In genomic region chr14:59013672-59014298, GRCh38 we compare ENCODE assay signal across 18 cellular contexts.
DNase-seq lines count a peak whose midpoint lies in the region; ATAC-seq and TF ChIP-seq lines count a peak whose summit lies in the region.
"Had no signal": no experiment of that assay in that cellular context is flagged by ENCODE, and none has a peak within 500 bp of the region (broad histone marks: within the 10 kb centered on the region; RNA-seq: fewer than 3 reads in every experiment).

No MANE protein-coding gene starts in this region.

- whole genome bisulfite sequencing in neuronal stem cell (ENCODE audit: extremely low coverage in 2 of 2, insufficient read length in 2 of 2, insufficient replicate concordance in 1 of 2), 2 donors = no CpG with 5 or more reads among the region's 7 CpGs

- H4K91ac ChIP-seq in neuronal stem cell (ENCODE audit: low read depth, low read length, poor library complexity) = no peak overlapping the region

- no peak overlapping the region for H2BK12ac ChIP-seq in neuronal stem cell (ENCODE audit: low read length)

- no peaks in the 10 kb centered on the region for H3K79me1 ChIP-seq in neuronal stem cell (ENCODE audit: low read depth, low read length)

- H3K9ac ChIP-seq in neuronal stem cell (ENCODE audit: low read depth, low read length, poor library complexity) = no peak overlapping the region

- no peak overlapping the region for H2BK15ac ChIP-seq in neuronal stem cell (ENCODE audit: low read length)

- no peak overlapping the region for H3K4me3 Mint-ChIP-seq in activated CD8-positive, alpha-beta memory T cell treated with anti-CD3 and anti-CD28 coated beads, Interleukin-2, amount 10 ng/mL, durations not matched to agents 7 days and 5 days
- no peak overlapping the region for H3K4me3 Mint-ChIP-seq in activated naive CD4-positive, alpha-beta T cell treated with anti-CD3 and anti-CD28 coated beads for 36 hours
- H3K4me3 Mint-ChIP-seq: IgD-negative memory B cell; stimulated activated effector memory CD8-positive, alpha-beta T cell treated with anti-CD3 and anti-CD28 coated beads, Interleukin-12 subunit alpha, Interleukin-12 subunit beta, amount 100 ng/mL, for 72 hours had no signal

- H3K14ac ChIP-seq in neuronal stem cell (ENCODE audit: low read length) = no peak overlapping the region

- DNase-seq in HCEC 1CT (peak; percentile 42), RPMI7951 (ENCODE audit: low read depth) (peak; percentile 72), fibroblast of mammary gland (ENCODE audit: low read depth) (peak; percentile 84), neuronal stem cell (ENCODE audit: low spot score) (no peak), RPMI8226 (no peak)
- DNase-seq in activated CD8-positive, alpha-beta memory T cell treated with anti-CD3 and anti-CD28 coated beads, Interleukin-2, amount 10 ng/mL, durations not matched to agents 7 days and 5 days = no peak
- DNase-seq in activated naive CD4-positive, alpha-beta T cell treated with anti-CD3 and anti-CD28 coated beads for 36 hours = no peak
- DNase-seq: activated CD8-positive, alpha-beta memory T cell treated with anti-CD3 and anti-CD28 coated beads, Interleukin-2, amount 50 U/mL, for 4 hours; activated gamma-delta T cell treated with Interleukin-2 at 50 U/mL for 16 hours; body of pancreas; left ventricle myocardium inferior; NCI-H1105; posterior cingulate gyrus; T-helper 9 cell had no signal

- no peak overlapping the region for H3K4me2 ChIP-seq in neuronal stem cell (ENCODE audit: insufficient read depth, low read length, poor library complexity, severe bottlenecking)
- H3K4me2 ChIP-seq: smooth muscle cell had no signal

- no peak for ATAC-seq in activated CD4-positive, CD25-positive, alpha-beta regulatory T cell treated with anti-CD3 and anti-CD28 coated beads, Interleukin-2, amount 50 U/mL, for 24 hours
- ATAC-seq in activated CD8-positive, alpha-beta memory T cell treated with anti-CD3 and anti-CD28 coated beads, Interleukin-2, amount 10 ng/mL, durations not matched to agents 7 days and 5 days = no peak
- ATAC-seq: body of pancreas had no signal

- peaks cover 0 to 4% of the 10 kb centered on the region in 2 donors for H3K4me1 ChIP-seq in neuronal stem cell (ENCODE audit: control insufficient read depth in 2 of 2, insufficient read depth in 1 of 2, low read depth in 1 of 2, low read length in 2 of 2)
- H3K4me1 ChIP-seq: body of pancreas, left ventricle myocardium inferior had no signal

- H2AFZ ChIP-seq in neuronal stem cell (ENCODE audit: low read length) = no peak overlapping the region

- CTCF ChIA-PET in activated CD8-positive, alpha-beta memory T cell treated with anti-CD3 and anti-CD28 coated beads, Interleukin-2, amount 10 ng/mL, durations not matched to agents 7 days and 5 days (lab: Charles Lee) = no interaction called here
- CTCF ChIA-PET in activated naive CD4-positive, alpha-beta T cell treated with anti-CD3 and anti-CD28 coated beads for 36 hours (lab: Charles Lee) = no interaction called here

- no peak overlapping the region for H3K4ac ChIP-seq in neuronal stem cell (ENCODE audit: low read length)

- no peaks in the 10 kb centered on the region for H3K27me3 Mint-ChIP-seq in activated CD8-positive, alpha-beta memory T cell treated with anti-CD3 and anti-CD28 coated beads, Interleukin-2, amount 10 ng/mL, durations not matched to agents 7 days and 5 days
- H3K27me3 Mint-ChIP-seq in activated naive CD4-positive, alpha-beta T cell treated with anti-CD3 and anti-CD28 coated beads for 36 hours (ENCODE audit: low read depth) = no peaks in the 10 kb centered on the region

- H3K4me1 Mint-ChIP-seq in activated CD8-positive, alpha-beta memory T cell treated with anti-CD3 and anti-CD28 coated beads, Interleukin-2, amount 10 ng/mL, durations not matched to agents 7 days and 5 days = no peaks in the 10 kb centered on the region
- H3K4me1 Mint-ChIP-seq in activated naive CD4-positive, alpha-beta T cell treated with anti-CD3 and anti-CD28 coated beads for 36 hours (ENCODE audit: low read depth) = no peaks in the 10 kb centered on the region
- H3K4me1 Mint-ChIP-seq: IgD-negative memory B cell; stimulated activated effector memory CD8-positive, alpha-beta T cell treated with anti-CD3 and anti-CD28 coated beads, Interleukin-12 subunit alpha, Interleukin-12 subunit beta, amount 100 ng/mL, for 72 hours had no signal

- H3K4me3 ChIP-seq in fibroblast of mammary gland (ENCODE audit: control insufficient read depth, low read depth, low read length) (no peak overlapping the region), neuronal stem cell (ENCODE audit: low read length in 2 of 2) (no peak overlapping the region)
- H3K4me3 ChIP-seq: body of pancreas, left ventricle myocardium inferior, smooth muscle cell had no signal

- no peak overlapping the region for H3K27ac ChIP-seq in neuronal stem cell (replicated peaks; ENCODE audit: low read length)
- H3K27ac ChIP-seq: body of pancreas, left ventricle myocardium inferior had no signal

- no peak overlapping the region for H2BK5ac ChIP-seq in neuronal stem cell (ENCODE audit: low read length)

- H3K23ac ChIP-seq in neuronal stem cell (ENCODE audit: low read depth, low read length, poor library complexity) = peak overlapping the region; percentile 47

- no peak overlapping the region for H4K8ac ChIP-seq in neuronal stem cell (ENCODE audit: low read depth, low read length)

- no peaks in the 10 kb centered on the region for H3K27me3 ChIP-seq in neuronal stem cell (ENCODE audit: control insufficient read depth in 3 of 3, insufficient read depth in 3 of 3, low read depth in 1 of 3, low read length in 3 of 3)
- H3K27me3 ChIP-seq: body of pancreas had no signal

- no peak overlapping the region for H2AK5ac ChIP-seq in neuronal stem cell (ENCODE audit: low read depth, low read length)

- intact Hi-C loops in activated naive CD4-positive, alpha-beta T cell treated with anti-CD3 and anti-CD28 coated beads for 36 hours (cut with micrococcal nuclease) = no loop called here

- no peaks in the 10 kb centered on the region for H3K36me3 ChIP-seq in neuronal stem cell (replicated peaks in 1 of 2; ENCODE audit: control insufficient read depth in 2 of 2, insufficient read depth in 2 of 2, low read length in 2 of 2)
- H3K36me3 ChIP-seq: left ventricle myocardium inferior had no signal

- H2BK120ac ChIP-seq in neuronal stem cell (ENCODE audit: low read depth, low read length) = no peak overlapping the region

- H3K9me3 ChIP-seq in neuronal stem cell (replicated peaks in 1 of 2; ENCODE audit: control insufficient read depth in 2 of 2, insufficient read depth in 1 of 2, low read depth in 1 of 2, low read length in 2 of 2) = peaks cover 0 to 5% of the 10 kb centered on the region in 2 donors
- H3K9me3 ChIP-seq: body of pancreas had no signal

- no peaks in the 10 kb centered on the region for H3K36me3 Mint-ChIP-seq in activated CD8-positive, alpha-beta memory T cell treated with anti-CD3 and anti-CD28 coated beads, Interleukin-2, amount 10 ng/mL, durations not matched to agents 7 days and 5 days
- no peaks in the 10 kb centered on the region for H3K36me3 Mint-ChIP-seq in activated naive CD4-positive, alpha-beta T cell treated with anti-CD3 and anti-CD28 coated beads for 36 hours (ENCODE audit: low read depth)
- H3K36me3 Mint-ChIP-seq: stimulated activated effector memory CD8-positive, alpha-beta T cell treated with anti-CD3 and anti-CD28 coated beads, Interleukin-12 subunit alpha, Interleukin-12 subunit beta, amount 100 ng/mL, for 72 hours had no signal

- H3K27ac Mint-ChIP-seq in activated CD8-positive, alpha-beta memory T cell treated with anti-CD3 and anti-CD28 coated beads, Interleukin-2, amount 10 ng/mL, durations not matched to agents 7 days and 5 days = no peak overlapping the region
- H3K27ac Mint-ChIP-seq in activated naive CD4-positive, alpha-beta T cell treated with anti-CD3 and anti-CD28 coated beads for 36 hours = no peak overlapping the region
- H3K27ac Mint-ChIP-seq: IgD-negative memory B cell; stimulated activated effector memory CD8-positive, alpha-beta T cell treated with anti-CD3 and anti-CD28 coated beads, Interleukin-12 subunit alpha, Interleukin-12 subunit beta, amount 100 ng/mL, for 72 hours had no signal

- H3K18ac ChIP-seq in neuronal stem cell (ENCODE audit: low read length) = no peak overlapping the region

- H3K9me3 Mint-ChIP-seq in activated CD8-positive, alpha-beta memory T cell treated with anti-CD3 and anti-CD28 coated beads, Interleukin-2, amount 10 ng/mL, durations not matched to agents 7 days and 5 days (ENCODE audit: low read depth) = peaks cover 2% of the 10 kb centered on the region
- peaks cover 17% of the 10 kb centered on the region for H3K9me3 Mint-ChIP-seq in activated naive CD4-positive, alpha-beta T cell treated with anti-CD3 and anti-CD28 coated beads for 36 hours

- no peak for TF ChIP-seq CTCF in fibroblast of mammary gland (conservative IDR thresholded peaks at IDR 0.05; ENCODE audit: control insufficient read depth, insufficient read depth, low read depth, low read length)

Comparison
In these comparisons a context has a peak if more than half of its experiments do, and no peak if none do; other contexts are left out.
1. DNase-seq: peak in HCEC 1CT (single experiment), RPMI7951 (single experiment) and fibroblast of mammary gland (single experiment); none in neuronal stem cell (single experiment), RPMI8226 (single experiment), activated CD8-positive, alpha-beta memory T cell treated with anti-CD3 and anti-CD28 coated beads, Interleukin-2, amount 10 ng/mL, durations not matched to agents 7 days and 5 days (single experiment) and activated naive CD4-positive, alpha-beta T cell treated with anti-CD3 and anti-CD28 coated beads for 36 hours (single experiment).